In the genomic region with DNA sequence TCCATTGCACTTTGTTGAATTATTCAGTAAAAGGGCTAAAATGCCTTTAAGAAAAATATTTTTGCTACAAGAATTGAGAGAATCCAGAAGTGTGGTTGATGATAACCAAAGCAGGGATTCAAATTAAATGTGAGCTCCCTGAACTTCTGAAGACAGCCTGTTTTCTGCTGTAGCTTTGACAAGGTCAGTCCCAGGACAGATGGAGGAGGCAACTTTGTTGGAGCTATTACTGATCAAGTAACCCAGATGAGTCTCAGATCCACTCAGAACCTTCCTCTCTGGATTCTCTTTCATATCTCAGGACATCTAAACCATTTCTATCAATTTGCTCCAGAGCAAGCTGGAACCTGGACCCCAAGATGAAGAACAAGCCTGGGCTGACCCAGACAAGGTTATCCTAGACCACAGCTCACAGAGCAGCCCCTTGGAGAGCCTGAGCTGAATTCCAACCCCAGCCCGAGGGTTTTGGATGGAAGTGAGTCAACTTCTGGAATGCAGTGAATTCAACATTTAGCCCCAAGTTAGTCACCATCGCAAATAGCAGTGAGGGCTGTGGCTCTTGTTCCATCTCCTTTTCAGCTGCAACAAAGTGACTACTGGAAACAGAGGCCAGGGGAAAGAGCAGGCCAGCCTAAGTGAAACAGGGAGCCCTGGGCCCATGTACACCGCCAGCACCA, we compare ENCODE assay signal across 10 cellular contexts.
A peak's percentile ranks its signal among the peaks of the same experiment; 100 is the strongest.
DNase-seq lines count a peak whose midpoint lies in the region; ATAC-seq, FAIRE-seq and TF ChIP-seq lines count a peak whose summit lies in the region.
"Had no signal": no experiment of that assay in that cellular context is flagged by ENCODE, and none has a peak within 500 bp of the region (broad histone marks: within the 10 kb centered on the region; RNA-seq: fewer than 3 reads in every experiment).

No MANE protein-coding gene starts in this region.

- no peak overlapping the region for H3K27ac Mint-ChIP-seq in effector memory CD8-positive, alpha-beta T cell
- H3K27ac Mint-ChIP-seq: nephron had no signal

- peaks cover 0 to 17% of the 10 kb centered on the region in 2 donors for H3K27me3 Mint-ChIP-seq in effector memory CD8-positive, alpha-beta T cell

- no peaks in the 10 kb centered on the region for H3K9me3 Mint-ChIP-seq in effector memory CD8-positive, alpha-beta T cell
- H3K9me3 Mint-ChIP-seq: nephron had no signal

- TF ChIP-seq CTCF in epithelial cell of esophagus (IDR thresholded peaks at IDR 0.05; ENCODE audit: insufficient read depth, low read depth, low read length, missing control alignments) (no peak), GM10266 (IDR thresholded peaks at IDR 0.05; ENCODE audit: control insufficient read depth, insufficient read depth, low read depth, missing control alignments) (no peak)

- H3K4me3 Mint-ChIP-seq in effector memory CD8-positive, alpha-beta T cell = no peak overlapping the region
- H3K4me3 Mint-ChIP-seq: nephron had no signal

- H3K4me3 ChIP-seq in epithelial cell of esophagus (ENCODE audit: low read length) = no peak overlapping the region

- H3K4me1 Mint-ChIP-seq in effector memory CD8-positive, alpha-beta T cell (ENCODE audit: low read depth in 2 of 2) = no peaks in the 10 kb centered on the region

- ATAC-seq in GM19351 (IDR thresholded peaks at IDR 0.05; ENCODE audit: unreplicated experiment) (no peak), HG03521 (IDR thresholded peaks at IDR 0.05; ENCODE audit: unreplicated experiment) (no peak)
- no peak for ATAC-seq in effector memory CD8-positive, alpha-beta T cell (replicated peaks)

- FAIRE-seq in RCC 7860 (lab: Jason Lieb, UNC) = peak; percentile 91

- H3K36me3 Mint-ChIP-seq in effector memory CD8-positive, alpha-beta T cell (ENCODE audit: insufficient read depth) = peaks cover 3% of the 10 kb centered on the region

- in situ Hi-C loops in Caki2 (cut with HindIII; ENCODE audit: low pct_unique_long_range_greater_than_20kb, low sequenced_read_pairs) = no loop called here

- DNase-seq in Caki2 (ENCODE audit: low read depth) = peak; percentile 45
- peak; percentile 89 for DNase-seq in RCC 7860 (ENCODE audit: low spot score)
- peak; percentile 93 for DNase-seq in epithelial cell of esophagus (ENCODE audit: low read depth)
- DNase-seq in non-pigmented ciliary epithelial cell (ENCODE audit: low read depth) = peak; percentile 97
- no peak for DNase-seq in GM10266 (ENCODE audit: extremely low spot score)
- DNase-seq in effector memory CD8-positive, alpha-beta T cell = no peak
- DNase-seq: NCI-H774 had no signal

Comparison
In these comparisons a context has a peak if more than half of its experiments do, and no peak if none do; other contexts are left out.
1. DNase-seq: peak in Caki2 (single experiment), RCC 7860 (single experiment), epithelial cell of esophagus (single experiment) and non-pigmented ciliary epithelial cell (single experiment); none in GM10266 (single experiment) and effector memory CD8-positive, alpha-beta T cell (0 of 3).